8 cellular contexts compared by ENCODE assay signal in genomic region chr2:233061591-233062446, GRCh38. TPM values are rescaled to one million over a fixed set of nuclear protein-coding genes. Genes with fewer than 3 reads are reported as not detected.
DNase-seq lines count a peak whose midpoint lies in the region; ATAC-seq and TF ChIP-seq lines count a peak whose summit lies in the region.

No MANE protein-coding gene starts in this region.

- peaks cover 9% of the 10 kb centered on the region for H3K4me1 Mint-ChIP-seq in chondrocyte (ENCODE audit: low read depth)

- H3K36me3 Mint-ChIP-seq in chondrocyte (ENCODE audit: low read depth): no peaks in the 10 kb centered on the region

- peaks cover 29% of the 10 kb centered on the region for H3K36me3 ChIP-seq in OCI-LY1 (ENCODE audit: insufficient read depth, low read length)
- no peaks in the 10 kb centered on the region for H3K36me3 ChIP-seq in mucosa of descending colon (ENCODE audit: low read depth)

- H3K9me3 Mint-ChIP-seq in chondrocyte (ENCODE audit: low read depth): no peaks in the 10 kb centered on the region

- no peaks in the 10 kb centered on the region for H3F3A ChIP-seq in OCI-LY1 (ENCODE audit: insufficient read depth, low read length)

- H3K27me3 ChIP-seq in OCI-LY1 (ENCODE audit: insufficient read depth, low read length): no peaks in the 10 kb centered on the region

- H3K4me1 ChIP-seq in OCI-LY1 (ENCODE audit: insufficient read depth, low read length, severe bottlenecking) (peaks cover 36% of the 10 kb centered on the region), mucosa of descending colon (ENCODE audit: low read depth) (peaks cover 18% of the 10 kb centered on the region)

- no peaks in the 10 kb centered on the region for H3K27me3 Mint-ChIP-seq in chondrocyte (ENCODE audit: low read depth)

- H3K27ac Mint-ChIP-seq in chondrocyte (ENCODE audit: unreplicated experiment): no peak overlapping the region

- peak; percentile 21 for DNase-seq in EH (ENCODE audit: low read depth)
- no peak for DNase-seq in chondrocyte (ENCODE audit: low spot score)
- peak; percentile 58 to 78 (median 63) for DNase-seq in mucosa of descending colon
- no peak for DNase-seq in COR-L47 (lab: John Stamatoyannopoulos, UW)
- DNase-seq in NCI-H2196 treated with DMSO at 0.1 percent for 48 hours (lab: John Stamatoyannopoulos, UW; ENCODE audit: unreplicated experiment): no peak
- no peak for DNase-seq in NCI-H187 (lab: John Stamatoyannopoulos, UW)

- H3K4me2 ChIP-seq in OCI-LY1 (ENCODE audit: low read length): peak overlapping the region; percentile 85

- no peaks in the 10 kb centered on the region for H4K20me1 ChIP-seq in OCI-LY1 (ENCODE audit: insufficient read depth, low read length)

- H3K9me2 ChIP-seq in OCI-LY1 (ENCODE audit: low read depth, low read length): no peaks in the 10 kb centered on the region

- H3K9ac ChIP-seq in OCI-LY1 (ENCODE audit: low read length): peak overlapping the region; percentile 88

- no peaks in the 10 kb centered on the region for H3K79me2 ChIP-seq in OCI-LY1 (ENCODE audit: insufficient read depth, low read length)

- intact Hi-C loops in mucosa of descending colon (cut with DNase I, micrococcal nuclease): no loop called here

- peak overlapping the region; percentile 75 for H3K4me3 ChIP-seq in OCI-LY1 (ENCODE audit: low read depth, low read length, poor library complexity, severe bottlenecking)
- no peak overlapping the region for H3K4me3 ChIP-seq in mucosa of descending colon

- TF ChIP-seq CTCF in OCI-LY1 (IDR thresholded peaks at IDR 0.05; ENCODE audit: low read length) (peak; percentile 46), chondrocyte (IDR thresholded peaks at IDR 0.05) (peak; percentile 53), mucosa of descending colon (IDR thresholded peaks at IDR 0.05) (no peak)

- H3K9me3 ChIP-seq in OCI-LY1 (ENCODE audit: low read length): no peaks in the 10 kb centered on the region
- no peaks in the 10 kb centered on the region for H3K9me3 ChIP-seq in mucosa of descending colon

- H2AFZ ChIP-seq in OCI-LY1 (ENCODE audit: low read length): no peak overlapping the region

- H3K4me3 Mint-ChIP-seq in chondrocyte (ENCODE audit: unreplicated experiment): no peak overlapping the region

- H3K27ac ChIP-seq in OCI-LY1 (ENCODE audit: low read depth, low read length, poor library complexity, severe bottlenecking): peak overlapping the region; percentile 94

- ATAC-seq in GM21423 (IDR thresholded peaks at IDR 0.05; ENCODE audit: unreplicated experiment) (peak; percentile 29), mucosa of descending colon (peak; percentile 45)

RNA-seq across cellular contexts. Expression of gene INPP5D, which starts 1.7 kb away (rescaled TPM):
- total RNA-seq in chondrocyte (0.20 to 0.48 TPM (median 0.21 TPM) in 3 replicates), mucosa of descending colon (10 to 100 TPM in 1 of 3 donors, 1 to 10 TPM in 2; 8.2 to 14.4 (median 9.1) TPM)

RNA-seq across cellular contexts. Expression of gene NEU2, which starts 29.3 kb away (rescaled TPM):
- total RNA-seq in chondrocyte (not detected in 3 replicates), mucosa of descending colon (not detected)

RNA-seq across cellular contexts. Expression of gene NGEF, which starts 48.8 kb away (rescaled TPM):
- 0.10 to 0.46 TPM in 2 of 3 replicates, not detected in the other for total RNA-seq in chondrocyte
- 10 to 100 TPM; 20.1 to 67.5 (median 38.0) TPM for total RNA-seq in mucosa of descending colon

Comparison
In these comparisons a context has a peak if more than half of its experiments do, and no peak if none do; other contexts are left out.
1. DNase-seq: peak in EH (single experiment) and mucosa of descending colon (3 of 3); none in chondrocyte (single experiment), COR-L47 (single experiment), NCI-H2196 treated with DMSO at 0.1 percent for 48 hours (single experiment) and NCI-H187 (0 of 2).
2. RNA of gene NGEF, which starts 48.8 kb away (total RNA-seq): 20.1 to 67.5 TPM in mucosa of descending colon; 0.10 to 0.46 TPM in chondrocyte; every median in the first group is over 10 times any median in the second.